ENCODE assay signal across 1 cellular context in the genomic region with DNA sequence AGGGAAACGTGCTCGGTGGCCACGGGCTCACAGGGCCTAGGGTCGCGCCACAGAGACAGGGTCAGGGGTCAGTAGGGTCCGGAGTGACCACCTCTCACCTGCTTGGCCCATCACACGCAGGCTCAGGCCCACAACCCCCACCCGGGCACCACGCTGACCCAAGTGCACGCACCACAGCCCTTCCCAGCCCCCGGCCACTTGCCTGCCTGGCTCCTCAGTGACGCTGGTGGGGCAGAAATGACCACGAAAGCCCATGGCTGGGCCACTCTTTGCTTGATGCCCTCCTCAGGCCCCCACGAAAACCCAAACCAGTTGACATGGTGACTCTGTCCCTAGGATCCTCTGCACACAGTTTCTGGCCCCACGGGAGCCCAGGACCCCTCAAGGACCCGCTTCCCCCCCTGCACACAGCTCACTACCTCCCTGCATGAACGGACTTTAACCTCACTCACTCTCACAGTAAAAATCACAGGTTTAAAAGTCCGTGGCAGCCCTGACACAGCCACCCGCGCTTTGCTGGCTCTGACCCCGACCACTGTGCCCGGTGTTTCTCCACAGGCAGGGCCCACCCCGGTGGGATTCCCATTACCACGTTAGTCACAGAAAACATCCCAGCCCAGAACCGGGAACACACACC.
TF ChIP-seq lines count a peak whose summit lies in the region.

No MANE protein-coding gene starts in this region.

TF ChIP-seq in K562, 482 proteins besides CTCF, POLR2A, EP300 and RAD21:
- TF ChIP-seq, protein P1, sequence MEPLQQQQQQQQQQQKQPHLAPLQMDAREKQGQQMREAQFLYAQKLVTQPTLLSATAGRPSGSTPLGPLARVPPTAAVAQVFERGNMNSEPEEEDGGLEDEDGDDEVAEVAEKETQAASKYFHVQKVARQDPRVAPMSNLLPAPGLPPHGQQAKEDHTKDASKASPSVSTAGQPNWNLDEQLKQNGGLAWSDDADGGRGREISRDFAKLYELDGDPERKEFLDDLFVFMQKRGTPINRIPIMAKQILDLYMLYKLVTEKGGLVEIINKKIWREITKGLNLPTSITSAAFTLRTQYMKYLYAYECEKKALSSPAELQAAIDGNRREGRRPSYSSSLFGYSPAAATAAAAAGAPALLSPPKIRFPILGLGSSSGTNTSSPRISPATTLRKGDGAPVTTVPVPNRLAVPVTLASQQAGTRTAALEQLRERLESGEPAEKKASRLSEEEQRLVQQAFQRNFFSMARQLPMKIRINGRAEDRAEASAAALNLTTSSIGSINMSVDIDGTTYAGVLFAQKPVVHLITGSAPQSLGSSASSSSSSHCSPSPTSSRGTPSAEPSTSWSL (CRISPR knock-in tag; IDR thresholded peaks at IDR 0.05; ENCODE audit: borderline replicate concordance) = no peak
- TF ChIP-seq RBFOX2 (IDR thresholded peaks at IDR 0.05; ENCODE audit: low read depth, low read length) = peak; percentile 9; the same call in 1 of the 2 replicates
- TF ChIP-seq, protein P2, sequence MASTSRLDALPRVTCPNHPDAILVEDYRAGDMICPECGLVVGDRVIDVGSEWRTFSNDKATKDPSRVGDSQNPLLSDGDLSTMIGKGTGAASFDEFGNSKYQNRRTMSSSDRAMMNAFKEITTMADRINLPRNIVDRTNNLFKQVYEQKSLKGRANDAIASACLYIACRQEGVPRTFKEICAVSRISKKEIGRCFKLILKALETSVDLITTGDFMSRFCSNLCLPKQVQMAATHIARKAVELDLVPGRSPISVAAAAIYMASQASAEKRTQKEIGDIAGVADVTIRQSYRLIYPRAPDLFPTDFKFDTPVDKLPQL (IDR thresholded peaks at IDR 0.05; ENCODE audit: extremely low read depth, insufficient read length) = no peak
- no peak for TF ChIP-seq TSC22D4 (tag; IDR thresholded peaks at IDR 0.05)
